In genomic region chr12:57430931-57431566, GRCh38 we compare ENCODE assay signal across 8 cellular contexts. TPM values are rescaled to one million over a fixed set of nuclear protein-coding genes. Genes with fewer than 3 reads are reported as not detected.
DNase-seq lines count a peak whose midpoint lies in the region; ATAC-seq and TF ChIP-seq lines count a peak whose summit lies in the region.

R3HDM2 (minus strand) TSS chr12:57431043; CDS start chr12:57310428, 120,615 bp downstream.

- intact Hi-C loops in activated CD4-positive, alpha-beta T cell treated with anti-CD3 and anti-CD28 coated beads for 36 hours (cut with DNase I, micrococcal nuclease): loop anchor here (1.0 to 5.0 kb wide), 8 partner anchors 28 to 369 kb away; partner anchors contain the start of genes GLI1 (in 2 of the 2), MBD6 (in 1 of the 2) and NAB2 (in 1 of the 2)

- no peaks in the 10 kb centered on the region for H3K36me3 ChIP-seq in BE2C
- H3K36me3 ChIP-seq in kidney epithelial cell (ENCODE audit: control insufficient read depth, insufficient read depth, low read length): no peaks in the 10 kb centered on the region

- H3K9me3 Mint-ChIP-seq in activated CD4-positive, alpha-beta T cell treated with anti-CD3 and anti-CD28 coated beads for 36 hours (ENCODE audit: low read depth): no peaks in the 10 kb centered on the region
- no peaks in the 10 kb centered on the region for H3K9me3 Mint-ChIP-seq in chondrocyte (ENCODE audit: low read depth)

- POLR2A ChIA-PET in activated CD4-positive, alpha-beta T cell treated with anti-CD3 and anti-CD28 coated beads for 36 hours (lab: Charles Lee): no interaction called here

- H3K27me3 ChIP-seq in BE2C (no peaks in the 10 kb centered on the region), kidney epithelial cell (ENCODE audit: control insufficient read depth, insufficient read depth, low read length) (no peaks in the 10 kb centered on the region)

- ATAC-seq in HG03457 (IDR thresholded peaks at IDR 0.05; ENCODE audit: unreplicated experiment): peak; percentile 81
- peak; percentile 95 for ATAC-seq in activated CD4-positive, alpha-beta T cell treated with anti-CD3 and anti-CD28 coated beads for 36 hours

- DNase-seq in BE2C: peak; percentile 96
- DNase-seq in GM19240 (ENCODE audit: insufficient read length, low spot score): peak; percentile 96
- DNase-seq in NCI-H524 (lab: John Stamatoyannopoulos, UW): peak; percentile 89 to 91
- DNase-seq in activated CD4-positive, alpha-beta T cell treated with anti-CD3 and anti-CD28 coated beads for 36 hours: peak; percentile 97
- peak; percentile 97 for DNase-seq in chondrocyte (ENCODE audit: low spot score)
- DNase-seq in kidney epithelial cell (ENCODE audit: low read depth): peak; percentile 60
- peak; percentile 98 for DNase-seq in stimulated activated CD4-positive, alpha-beta T cell treated with anti-CD3 and anti-CD28 coated beads, Interleukin-15, amount 100 ng/mL, for 24 hours

- H3K36me3 Mint-ChIP-seq in activated CD4-positive, alpha-beta T cell treated with anti-CD3 and anti-CD28 coated beads for 36 hours (ENCODE audit: low read depth): peaks cover 8% of the 10 kb centered on the region
- H3K36me3 Mint-ChIP-seq in chondrocyte (ENCODE audit: low read depth): no peaks in the 10 kb centered on the region

- H3K27me3 Mint-ChIP-seq in activated CD4-positive, alpha-beta T cell treated with anti-CD3 and anti-CD28 coated beads for 36 hours: no peaks in the 10 kb centered on the region
- H3K27me3 Mint-ChIP-seq in chondrocyte (ENCODE audit: low read depth): no peaks in the 10 kb centered on the region

- H3K27ac Mint-ChIP-seq in activated CD4-positive, alpha-beta T cell treated with anti-CD3 and anti-CD28 coated beads for 36 hours: peak within 1 kb of the TSS; percentile 100
- peak within 1 kb of the TSS; percentile 98 for H3K27ac Mint-ChIP-seq in chondrocyte (ENCODE audit: unreplicated experiment)

- no peaks in the 10 kb centered on the region for H3K4me1 ChIP-seq in BE2C

- H3K9me3 ChIP-seq in BE2C: no peaks in the 10 kb centered on the region

- no peak for TF ChIP-seq CTCF in BE2C (IDR thresholded peaks at IDR 0.05; ENCODE audit: low read depth, low read length)
- TF ChIP-seq CTCF in chondrocyte (IDR thresholded peaks at IDR 0.05): no peak
- no peak for TF ChIP-seq CTCF in kidney epithelial cell (IDR thresholded peaks at IDR 0.05; ENCODE audit: insufficient read depth, low read length, poor library complexity, severe bottlenecking)

- H3K4me3 ChIP-seq in BE2C (ENCODE audit: low read depth, low read length) (peak within 1 kb of the TSS; percentile 74), kidney epithelial cell (ENCODE audit: low read depth, low read length) (peak within 1 kb of the TSS; percentile 63)

- CTCF ChIA-PET in activated CD4-positive, alpha-beta T cell treated with anti-CD3 and anti-CD28 coated beads for 36 hours (lab: Charles Lee): interaction anchor here (2.6 to 4.1 kb wide), 2 partner anchors 21 to 27 kb away, joined by 8 to 23 read pairs; partner anchors contain the start of gene GLI1

- peaks cover 35% of the 10 kb centered on the region for H3K4me1 Mint-ChIP-seq in activated CD4-positive, alpha-beta T cell treated with anti-CD3 and anti-CD28 coated beads for 36 hours
- peaks cover 28% of the 10 kb centered on the region for H3K4me1 Mint-ChIP-seq in chondrocyte (ENCODE audit: low read depth)

- H3K4me3 Mint-ChIP-seq in activated CD4-positive, alpha-beta T cell treated with anti-CD3 and anti-CD28 coated beads for 36 hours: peak within 1 kb of the TSS; percentile 89
- peak within 1 kb of the TSS; percentile 89 for H3K4me3 Mint-ChIP-seq in chondrocyte (ENCODE audit: unreplicated experiment)

RNA-seq across cellular contexts. Expression of gene R3HDM2, which starts in this region (rescaled TPM):
- 83.2 TPM for polyA plus RNA-seq in BE2C (2012; ENCODE audit: insufficient read depth, insufficient read length, low read depth)
- 10 to 100 TPM; 45.9 to 52.5 TPM for total RNA-seq in activated CD4-positive, alpha-beta T cell treated with anti-CD3 and anti-CD28 coated beads for 36 hours
- total RNA-seq in chondrocyte (43.4 to 61.8 TPM (median 46.5 TPM) in 3 replicates), kidney epithelial cell (17.9 and 18.5 TPM in 2 replicates)

Comparison
In these comparisons a context has a peak if more than half of its experiments do, and no peak if none do; other contexts are left out.
1. Peak in every context shown above with its lines: DNase-seq, ATAC-seq and H3K4me3 ChIP-seq.